Comparison of ENCODE assay signal across 21 cellular contexts in the genomic region with DNA sequence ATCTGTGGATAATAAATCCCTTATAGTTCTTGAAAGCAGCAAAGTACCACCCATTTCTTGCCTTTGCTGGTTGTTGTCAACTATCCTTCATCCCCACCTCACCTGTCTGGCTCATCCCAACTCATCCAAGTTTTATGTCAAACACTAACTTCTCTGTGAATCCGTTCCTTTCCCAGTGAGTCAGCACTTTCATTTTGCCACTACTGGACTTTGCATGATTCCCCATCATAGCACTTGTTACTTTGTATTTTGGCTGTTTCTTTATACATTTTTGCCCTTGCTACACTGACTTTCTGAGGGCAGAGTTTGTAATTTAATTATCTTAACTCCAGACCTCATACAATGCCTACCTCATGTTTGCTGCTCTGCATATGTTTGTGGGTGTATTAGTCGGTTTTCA.
"Had no signal": no experiment of that assay in that cellular context is flagged by ENCODE, and none has a peak within 500 bp of the region (broad histone marks: within the 10 kb centered on the region; RNA-seq: fewer than 3 reads in every experiment).

No MANE protein-coding gene starts in this region.

- FAIRE-seq: HTR-8/SVneo had no signal

- H3K36me3 ChIP-seq: MG63 had no signal

- H3K9me3 ChIP-seq: MG63, SK-N-SH had no signal

- ATAC-seq: Panc1 had no signal

- H3K9ac ChIP-seq: SK-N-SH had no signal

- H3K4me3 ChIP-seq: MG63 had no signal

- H3K9me2 ChIP-seq: SK-N-SH had no signal

- H3K27ac ChIP-seq: HL-60, RWPE1 had no signal

- H3K4me2 ChIP-seq: SK-N-SH had no signal

- DNase-seq: Karpas-422, KG1, MG63, NCI-H1092, NCI-H1105 treated with DMSO at 0.1 percent for 48 hours, NCI-H1417 treated with DMSO at 0.1 percent for 48 hours, NCI-H146, NCI-H1694 treated with DMSO at 0.1 percent for 48 hours, NCI-H1930, NCI-H2081, NCI-H2107, NCI-H2227 treated with DMSO at 0.1 percent for 48 hours, NCI-H526 treated with DMSO at 0.1 percent for 48 hours, NCI-H774, SHP77, SK-N-SH, SW 1271 had no signal
